ENCODE assay signal across 12 cellular contexts in the genomic region with DNA sequence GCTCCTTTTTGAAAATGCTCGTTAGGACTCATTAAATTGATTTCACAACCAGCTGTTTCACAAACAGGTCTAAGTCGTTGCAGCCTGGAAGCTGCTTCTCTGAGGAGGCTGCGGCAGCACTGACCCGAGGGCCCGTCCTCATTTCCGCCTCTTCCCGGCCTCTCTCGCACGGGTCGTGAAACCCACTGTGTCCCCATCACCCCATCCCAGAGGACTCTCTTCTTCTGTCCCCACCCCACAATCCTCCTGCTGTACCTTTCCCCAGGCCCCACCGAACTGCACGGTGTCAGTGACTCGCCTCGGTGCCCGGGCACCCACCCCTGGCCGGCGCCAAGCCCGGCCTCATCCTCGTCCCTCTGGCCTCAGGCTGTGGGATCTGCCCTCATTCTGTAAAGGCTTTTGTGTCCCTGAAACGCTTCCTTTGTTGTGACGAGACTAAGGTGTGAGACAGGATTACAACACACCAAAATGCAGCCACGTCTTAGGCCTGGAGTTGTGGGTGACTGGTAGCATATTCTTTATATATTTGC.
DNase-seq lines count a peak whose midpoint lies in the region; ATAC-seq and TF ChIP-seq lines count a peak whose summit lies in the region.
"Had no signal": no experiment of that assay in that cellular context is flagged by ENCODE, and none has a peak within 500 bp of the region (broad histone marks: within the 10 kb centered on the region; RNA-seq: fewer than 3 reads in every experiment).

No MANE protein-coding gene starts in this region.

- peaks cover under 1% of the 10 kb centered on the region; the same call in 1 of the 2 replicates for H3K36me3 Mint-ChIP-seq in HFFc6 (ENCODE audit: low read depth)
- H3K36me3 Mint-ChIP-seq: activated naive CD8-positive, alpha-beta T cell treated with anti-CD3 and anti-CD28 coated beads, Interleukin-2, amount 10 ng/mL, durations not matched to agents 7 days and 5 days had no signal

- no TSS peak for BruUV-seq in mammary epithelial cell (replicated peaks; lab: Mats Ljungman, UMichigan)

- ATAC-seq in left lung, result no peak
- ATAC-seq in HG02981 (IDR thresholded peaks at IDR 0.05; ENCODE audit: unreplicated experiment), result no peak

- intact Hi-C loops in mammary epithelial cell (cut with micrococcal nuclease), result no loop called here
- intact Hi-C loops in left lung (cut with DNase I), result no loop called here
- intact Hi-C loops in spleen (cut with DNase I; ENCODE audit: low total_unique reads), result no loop called here

- peak overlapping the region; percentile 13 for H3K4me2 ChIP-seq in mammary epithelial cell (ENCODE audit: insufficient read depth, low read depth, low read length)

- H3K9me3 Mint-ChIP-seq in HFFc6, result peaks cover 9% of the 10 kb centered on the region
- H3K9me3 Mint-ChIP-seq: CD4-positive, alpha-beta T cell had no signal

- H3K79me2 ChIP-seq in mammary epithelial cell (ENCODE audit: insufficient read depth, low read length), result no peaks in the 10 kb centered on the region

- WGBS in mammary epithelial cell (ENCODE audit: low coverage, missing lambda C conversion rate), result 25% methylated on average over 20 of the region's 22 CpGs
- 75 to 90% (median 86%) methylated on average over 22 of the region's 22 CpGs for WGBS in spleen, 5 donors

- H3K9me3 ChIP-seq in mammary epithelial cell (replicated peaks; ENCODE audit: insufficient read depth, low read length) (peaks cover 9% of the 10 kb centered on the region), left lung (peaks cover 0 to 2% of the 10 kb centered on the region in 2 donors), spleen (peaks cover 0 to 5% (median under 1%) of the 10 kb centered on the region in 8 donors), BE2C (no peaks in the 10 kb centered on the region)

- no peaks in the 10 kb centered on the region for H3K27me3 ChIP-seq in mammary epithelial cell (ENCODE audit: insufficient read depth, low read length)
- H3K27me3 ChIP-seq in left lung, result peaks cover 0 to 24% of the 10 kb centered on the region in 2 donors
- H3K27me3 ChIP-seq in spleen (replicated peaks in 1 of 7), result peaks cover 0 to 14% (median 0%) of the 10 kb centered on the region in 7 donors
- no peaks in the 10 kb centered on the region for H3K27me3 ChIP-seq in BE2C

- dilution Hi-C loops in mammary epithelial cell (cut with HindIII; ENCODE audit: low sequenced_read_pairs), result loop anchor here (5.0 kb wide), 2 partner anchors 65 to 85 kb away; no protein-coding TSS in a partner anchor

- H3K9ac ChIP-seq in mammary epithelial cell (ENCODE audit: insufficient read depth, low read length), result no peak overlapping the region

- CTCF ChIA-PET in mammary epithelial cell (lab: Charles Lee; ENCODE audit: low non-redundant PET), result no interaction called here

- in situ Hi-C loops in mammary epithelial cell (cut with MboI; ENCODE audit: low sequenced_read_pairs in 2 of 2), result no loop called here

- H4K20me1 ChIP-seq in mammary epithelial cell (ENCODE audit: insufficient read depth, low read length), result no peaks in the 10 kb centered on the region

- H3K4me1 ChIP-seq in mammary epithelial cell (ENCODE audit: insufficient read depth, low read length) (peaks cover 13% of the 10 kb centered on the region), left lung (peaks cover 0 to 7% of the 10 kb centered on the region in 2 donors), spleen (peaks cover 0 to 15% (median 3%) of the 10 kb centered on the region in 6 donors), BE2C (no peaks in the 10 kb centered on the region)

- H3K36me3 ChIP-seq in mammary epithelial cell (ENCODE audit: insufficient read depth, low read length), result no peaks in the 10 kb centered on the region
- H3K36me3 ChIP-seq in left lung, result no peaks in the 10 kb centered on the region
- H3K36me3 ChIP-seq in spleen, result no peaks in the 10 kb centered on the region
- no peaks in the 10 kb centered on the region for H3K36me3 ChIP-seq in BE2C

- no peak for TF ChIP-seq CTCF in mammary epithelial cell (conservative IDR thresholded peaks at IDR 0.05 in 1 of 2, IDR thresholded peaks at IDR 0.05 in 1 of 2; ENCODE audit: extremely low read depth in 1 of 2, insufficient read depth in 1 of 2, low read depth in 1 of 2, low read length in 2 of 2)
- no peak for TF ChIP-seq CTCF in left lung (IDR thresholded peaks at IDR 0.05)
- TF ChIP-seq CTCF in spleen (IDR thresholded peaks at IDR 0.05 in 8 of 11, conservative IDR thresholded peaks at IDR 0.05 in 3 of 11), result no peak
- no peak for TF ChIP-seq CTCF in HFFc6 (IDR thresholded peaks at IDR 0.05)
- no peak for TF ChIP-seq CTCF in BE2C (IDR thresholded peaks at IDR 0.05; ENCODE audit: low read depth, low read length)

- peak overlapping the region; percentile 75 for H2AFZ ChIP-seq in mammary epithelial cell (ENCODE audit: low read depth, low read length)

- H3K4me3 ChIP-seq in mammary epithelial cell (replicated peaks in 1 of 3; ENCODE audit: insufficient read depth in 1 of 3, low read depth in 2 of 3, low read length in 3 of 3), result no peak overlapping the region
- H3K4me3 ChIP-seq in left lung, result no peak overlapping the region
- no peak overlapping the region for H3K4me3 ChIP-seq in spleen
- no peak overlapping the region for H3K4me3 ChIP-seq in BE2C (ENCODE audit: low read depth, low read length)

- TF ChIP-seq POLR2A in spleen (IDR thresholded peaks at IDR 0.05), result no peak

- no peak overlapping the region; the same call in 1 of the 2 replicates for H3K27ac Mint-ChIP-seq in HFFc6
- H3K27ac Mint-ChIP-seq: activated naive CD8-positive, alpha-beta T cell treated with anti-CD3 and anti-CD28 coated beads, Interleukin-2, amount 10 ng/mL, durations not matched to agents 7 days and 5 days; CD4-positive, alpha-beta T cell; stimulated activated naive CD8-positive, alpha-beta T cell treated with anti-CD3 and anti-CD28 coated beads, Interleukin-15, Interleukin-2, amounts not matched to agents 100 ng/mL and 50 ng/mL, for 24 hours had no signal

- H3K4me1 Mint-ChIP-seq in HFFc6 (ENCODE audit: low read depth), result peaks cover 22% of the 10 kb centered on the region

- H3K4me3 Mint-ChIP-seq in HFFc6, result no peak overlapping the region
- H3K4me3 Mint-ChIP-seq: activated naive CD8-positive, alpha-beta T cell treated with anti-CD3 and anti-CD28 coated beads, Interleukin-2, amount 10 ng/mL, durations not matched to agents 7 days and 5 days; CD4-positive, alpha-beta T cell; stimulated activated naive CD8-positive, alpha-beta T cell treated with anti-CD3 and anti-CD28 coated beads, Interleukin-15, Interleukin-2, amounts not matched to agents 100 ng/mL and 50 ng/mL, for 24 hours had no signal

- H3K27ac ChIP-seq in mammary epithelial cell (ENCODE audit: insufficient read depth, low read depth, low read length) (no peak overlapping the region), left lung (no peak overlapping the region), spleen (no peak overlapping the region)

- DNase-seq in NOMO-1 treated with DMSO at 0.1 percent for 48 hours (lab: John Stamatoyannopoulos, UW; ENCODE audit: unreplicated experiment), result peak; percentile 89
- DNase-seq in mammary epithelial cell, result no peak
- peak; percentile 23 to 47 for DNase-seq in left lung
- peak; percentile 43 for DNase-seq in spleen
- DNase-seq in HFFc6, result no peak
- no peak for DNase-seq in BE2C
- DNase-seq: activated CD8-positive, alpha-beta memory T cell treated with anti-CD3 and anti-CD28 coated beads, Interleukin-2, amount 50 U/mL, for 4 hours; CD4-positive, alpha-beta T cell; NK-92 treated with Interleukin-12 subunit alpha and Interleukin-12 subunit beta, amount 100 ng/mL, for 24 hours had no signal

- H3K27me3 Mint-ChIP-seq in HFFc6 (ENCODE audit: insufficient read depth), result peaks cover 7% of the 10 kb centered on the region
- H3K27me3 Mint-ChIP-seq: CD4-positive, alpha-beta T cell; stimulated activated naive CD8-positive, alpha-beta T cell treated with anti-CD3 and anti-CD28 coated beads, Interleukin-15, Interleukin-2, amounts not matched to agents 100 ng/mL and 50 ng/mL, for 24 hours had no signal

Comparison
In these comparisons a context has a peak if more than half of its experiments do, and no peak if none do; other contexts are left out.
1. DNase-seq: peak in NOMO-1 treated with DMSO at 0.1 percent for 48 hours (single experiment), left lung (2 of 2) and spleen (single experiment); none in mammary epithelial cell (single experiment), HFFc6 (single experiment) and BE2C (single experiment).